29 cellular contexts compared by ENCODE assay signal in genomic region chr1:114648503-114648902, GRCh38. TPM values are rescaled to one million over a fixed set of nuclear protein-coding genes. Genes with fewer than 3 reads are reported as not detected.
"Had no signal": no experiment of that assay in that cellular context is flagged by ENCODE, and none has a peak within 500 bp of the region (broad histone marks: within the 10 kb centered on the region; RNA-seq: fewer than 3 reads in every experiment).

No MANE protein-coding gene starts in this region.

- H2AFZ ChIP-seq: neural progenitor cell had no signal

- H3K27ac Mint-ChIP-seq: activated B cell treated with CpG ODN at 0.5 μM for 24 hours; activated CD4-positive, alpha-beta memory T cell treated with anti-CD3 and anti-CD28 coated beads, Interleukin-2, amount 10 ng/mL, durations not matched to agents 7 days and 5 days; activated CD8-positive, alpha-beta memory T cell treated with anti-CD3 and anti-CD28 coated beads, Interleukin-2, amount 10 ng/mL, durations not matched to agents 7 days and 5 days; activated naive CD8-positive, alpha-beta T cell treated with anti-CD3 and anti-CD28 coated beads, Interleukin-2, amount 10 ng/mL, durations not matched to agents 7 days and 5 days; activated T-helper 2 cell treated with anti-CD3 and anti-CD28 coated beads, Interferon-gamma antibody, Interleukin-2, Interleukin-4, amounts not matched to agents 10 μg/mL and 5 μg/mL and 100 μg/mL, durations not matched to agents 14 hours and 24 hours and 36 hours; effector memory CD8-positive, alpha-beta T cell; naive B cell; neural progenitor cell; T-helper 2 cell treated with Interferon-gamma antibody and Interleukin-4, amounts not matched to agents 5 μg/mL and 100 μg/mL, for 36 hours had no signal

- H3K4me1 ChIP-seq: left lung, neural progenitor cell, psoas muscle, tibial nerve, uterus had no signal

- H3K9me3 Mint-ChIP-seq: activated B cell treated with CpG ODN at 0.5 μM for 24 hours; activated CD4-positive, alpha-beta memory T cell treated with anti-CD3 and anti-CD28 coated beads, Interleukin-2, amount 10 ng/mL, durations not matched to agents 7 days and 5 days; activated naive CD8-positive, alpha-beta T cell treated with anti-CD3 and anti-CD28 coated beads, Interleukin-2, amount 10 ng/mL, durations not matched to agents 7 days and 5 days; activated T-helper 2 cell treated with anti-CD3 and anti-CD28 coated beads, Interferon-gamma antibody, Interleukin-2, Interleukin-4, amounts not matched to agents 10 μg/mL and 5 μg/mL and 100 μg/mL, durations not matched to agents 14 hours and 24 hours and 36 hours; effector memory CD8-positive, alpha-beta T cell; naive B cell; neural progenitor cell; T-helper 2 cell treated with Interferon-gamma antibody and Interleukin-4, amounts not matched to agents 5 μg/mL and 100 μg/mL, for 36 hours had no signal

- H3K27me3 ChIP-seq: cardiac muscle cell, left lung, neural progenitor cell, ovary, tibial nerve, uterus had no signal

- H3K36me3 Mint-ChIP-seq: activated CD8-positive, alpha-beta memory T cell treated with anti-CD3 and anti-CD28 coated beads, Interleukin-2, amount 10 ng/mL, durations not matched to agents 7 days and 5 days; activated naive CD8-positive, alpha-beta T cell treated with anti-CD3 and anti-CD28 coated beads, Interleukin-2, amount 10 ng/mL, durations not matched to agents 7 days and 5 days; naive B cell; neural progenitor cell had no signal

- H3K9me3 ChIP-seq: left lung, mucosa of descending colon, ovary, psoas muscle, tibial nerve, uterus had no signal

- H3K4me3 ChIP-seq: cardiac muscle cell, left lung, mucosa of descending colon, neural progenitor cell, ovary, psoas muscle, tibial nerve, uterus had no signal

- FAIRE-seq: frontal cortex had no signal

- H3K36me3 ChIP-seq: cardiac muscle cell, left lung, neural progenitor cell, ovary, tibial nerve, uterus had no signal

- H3K27me3 Mint-ChIP-seq: activated naive CD8-positive, alpha-beta T cell treated with anti-CD3 and anti-CD28 coated beads, Interleukin-2, amount 10 ng/mL, durations not matched to agents 7 days and 5 days had no signal

- H3K4me3 Mint-ChIP-seq: activated B cell treated with CpG ODN at 0.5 μM for 24 hours; activated CD4-positive, alpha-beta memory T cell treated with anti-CD3 and anti-CD28 coated beads, Interleukin-2, amount 10 ng/mL, durations not matched to agents 7 days and 5 days; activated CD8-positive, alpha-beta memory T cell treated with anti-CD3 and anti-CD28 coated beads, Interleukin-2, amount 10 ng/mL, durations not matched to agents 7 days and 5 days; activated naive CD8-positive, alpha-beta T cell treated with anti-CD3 and anti-CD28 coated beads, Interleukin-2, amount 10 ng/mL, durations not matched to agents 7 days and 5 days; effector memory CD8-positive, alpha-beta T cell; naive B cell; neural progenitor cell; T-helper 2 cell treated with Interferon-gamma antibody and Interleukin-4, amounts not matched to agents 5 μg/mL and 100 μg/mL, for 36 hours had no signal

- DNase-seq: activated B cell treated with CpG ODN at 0.5 μM for 24 hours; activated CD4-positive, alpha-beta memory T cell treated with anti-CD3 and anti-CD28 coated beads, Interleukin-2, amount 10 ng/mL, durations not matched to agents 7 days and 5 days; activated CD4-positive, alpha-beta T cell treated with anti-CD3 and anti-CD28 coated beads for 48 hours; activated CD8-positive, alpha-beta memory T cell treated with anti-CD3 and anti-CD28 coated beads, Interleukin-2, amount 10 ng/mL, durations not matched to agents 7 days and 5 days; activated naive CD4-positive, alpha-beta T cell treated with Interleukin-2 at 50 U/mL for 16 hours; activated naive CD8-positive, alpha-beta T cell treated with anti-CD3 and anti-CD28 coated beads, Interleukin-2, amount 10 ng/mL, durations not matched to agents 7 days and 5 days; amygdala; effector memory CD8-positive, alpha-beta T cell; hypothalamus; left lung; mucosa of descending colon; naive B cell; ovary; psoas muscle; right cardiac atrium; stimulated activated CD4-positive, alpha-beta T cell treated with anti-CD3 and anti-CD28 coated beads, Interleukin-2, amount 100 ng/mL, for 24 hours; stimulated activated naive CD8-positive, alpha-beta T cell treated with anti-CD3 and anti-CD28 coated beads, Interleukin-15, Interleukin-2, amounts not matched to agents 100 U/mL and 50 U/mL, for 24 hours; substantia nigra; uterus had no signal

- H3K4me2 ChIP-seq: neural progenitor cell had no signal

- ATAC-seq: activated CD8-positive, alpha-beta memory T cell treated with anti-CD3 and anti-CD28 coated beads, Interleukin-2, amount 10 ng/mL, durations not matched to agents 7 days and 5 days; effector memory CD8-positive, alpha-beta T cell; left lung; mucosa of descending colon; psoas muscle; right cardiac atrium; stimulated activated naive CD8-positive, alpha-beta T cell treated with anti-CD3 and anti-CD28 coated beads, Interleukin-15, Interleukin-2, amounts not matched to agents 100 U/mL and 50 U/mL, for 24 hours had no signal

- H3K4me1 Mint-ChIP-seq: activated B cell treated with CpG ODN at 0.5 μM for 24 hours; activated CD4-positive, alpha-beta memory T cell treated with anti-CD3 and anti-CD28 coated beads, Interleukin-2, amount 10 ng/mL, durations not matched to agents 7 days and 5 days; activated CD8-positive, alpha-beta memory T cell treated with anti-CD3 and anti-CD28 coated beads, Interleukin-2, amount 10 ng/mL, durations not matched to agents 7 days and 5 days; activated naive CD8-positive, alpha-beta T cell treated with anti-CD3 and anti-CD28 coated beads, Interleukin-2, amount 10 ng/mL, durations not matched to agents 7 days and 5 days; naive B cell; neural progenitor cell had no signal

- H3K9ac ChIP-seq: neural progenitor cell had no signal

- H3K27ac ChIP-seq: cardiac muscle cell, epithelial cell of prostate, left lung, neural progenitor cell, ovary, psoas muscle, tibial nerve, uterus had no signal

RNA-seq across cellular contexts. Expression of gene AMPD1, which starts 46.8 kb away (rescaled TPM):
- total RNA-seq: activated B cell treated with CpG ODN at 0.5 μM for 24 hours; activated CD4-positive, alpha-beta memory T cell treated with anti-CD3 and anti-CD28 coated beads, Interleukin-2, amount 10 ng/mL, durations not matched to agents 7 days and 5 days; activated CD8-positive, alpha-beta memory T cell treated with anti-CD3 and anti-CD28 coated beads, Interleukin-2, amount 10 ng/mL, durations not matched to agents 7 days and 5 days; activated naive CD8-positive, alpha-beta T cell treated with anti-CD3 and anti-CD28 coated beads, Interleukin-2, amount 10 ng/mL, durations not matched to agents 7 days and 5 days; activated T-helper 2 cell treated with anti-CD3 and anti-CD28 coated beads, Interferon-gamma antibody, Interleukin-2, Interleukin-4, amounts not matched to agents 10 μg/mL and 5 μg/mL and 100 μg/mL, durations not matched to agents 14 hours and 24 hours and 36 hours; cardiac muscle cell; dermis microvascular lymphatic vessel endothelial cell; fibroblast of lung; frontal cortex; kidney epithelial cell; right cardiac atrium; tibial nerve had no signal
- polyA plus RNA-seq: cardiac muscle cell, fibroblast of lung, right cardiac atrium had no signal
